In genomic region chr1:27609210-27609555, GRCh38 we compare ENCODE assay signal across 15 cellular contexts. TPM values are rescaled to one million over a fixed set of nuclear protein-coding genes. Genes with fewer than 3 reads are reported as not detected.
DNase-seq lines count a peak whose midpoint lies in the region; ATAC-seq and TF ChIP-seq lines count a peak whose summit lies in the region.
"Had no signal": no experiment of that assay in that cellular context is flagged by ENCODE, and none has a peak within 500 bp of the region (broad histone marks: within the 10 kb centered on the region; RNA-seq: fewer than 3 reads in every experiment).

No MANE protein-coding gene starts in this region.

- no peak for DNase-seq in CD4-positive, alpha-beta T cell
- DNase-seq in ELF-1 (ENCODE audit: low read depth, low spot score) (peak; percentile 22), T-helper 17 cell (no peak), osteoblast (ENCODE audit: insufficient read length, low spot score, missing footprints) (peak; percentile 44), SHP77 treated with DMSO at 0.1 percent for 48 hours (lab: John Stamatoyannopoulos, UW) (no peak), SW480 (ENCODE audit: low spot score) (no peak)
- no peak for DNase-seq in activated T-cell treated with anti-CD3 and anti-CD28 coated beads, Interleukin-2, amount 50 U/mL, for 48 hours
- DNase-seq: DMS 273 treated with DMSO at 0.1 percent for 48 hours, SIG-M5, sigmoid colon had no signal

- H3K27ac Mint-ChIP-seq in CD4-positive, alpha-beta T cell: no peak overlapping the region
- H3K27ac Mint-ChIP-seq in T-helper 17 cell: no peak overlapping the region
- H3K27ac Mint-ChIP-seq: activated CD8-positive, alpha-beta T cell treated with anti-CD3 and anti-CD28 coated beads, Interleukin-2, amount 10 ng/mL, durations not matched to agents 7 days and 5 days; GM23338; WTC11 had no signal

- H3K9me3 ChIP-seq in CD4-positive, alpha-beta T cell (ENCODE audit: control insufficient read depth, low read length): no peaks in the 10 kb centered on the region
- H3K9me3 ChIP-seq in T-helper 17 cell (ENCODE audit: control insufficient read depth, low read length, poor library complexity, severe bottlenecking): no peaks in the 10 kb centered on the region
- no peaks in the 10 kb centered on the region for H3K9me3 ChIP-seq in osteoblast (ENCODE audit: low read depth, low read length)
- H3K9me3 ChIP-seq: sigmoid colon had no signal

- no peaks in the 10 kb centered on the region for H3K27me3 Mint-ChIP-seq in CD4-positive, alpha-beta T cell
- no peaks in the 10 kb centered on the region for H3K27me3 Mint-ChIP-seq in T-helper 17 cell

- no peaks in the 10 kb centered on the region for H3K27me3 ChIP-seq in CD4-positive, alpha-beta T cell (ENCODE audit: control insufficient read depth, insufficient read depth, low read length)
- H3K27me3 ChIP-seq in osteoblast (ENCODE audit: insufficient read depth, low read length): peaks cover 12% of the 10 kb centered on the region
- H3K27me3 ChIP-seq: sigmoid colon had no signal

- no peak overlapping the region for H2AFZ ChIP-seq in osteoblast (ENCODE audit: low read length)

- peaks cover 2% of the 10 kb centered on the region for H3K4me1 ChIP-seq in osteoblast (ENCODE audit: insufficient read depth, low read length)

- peak overlapping the region; percentile 18 for H3K27ac ChIP-seq in CD4-positive, alpha-beta T cell (ENCODE audit: low read depth, low read length)
- H3K27ac ChIP-seq in osteoblast (ENCODE audit: low read depth, low read length): no peak overlapping the region
- H3K27ac ChIP-seq: HL-60, sigmoid colon had no signal

- no peak overlapping the region for H3K4me3 ChIP-seq in osteoblast (ENCODE audit: insufficient read depth, low read length)
- H3K4me3 ChIP-seq: GM23338, sigmoid colon had no signal

- POLR2A ChIA-PET in CD4-positive, alpha-beta T cell (lab: Charles Lee): interaction anchor here (8.6 kb wide), 1 partner anchor 53 kb away, joined by 98 read pairs; no protein-coding TSS in a partner anchor

- CTCF ChIA-PET in CD4-positive, alpha-beta T cell (lab: Charles Lee): interaction anchor here (0.6 to 5.4 kb wide), 9 partner anchors 9 to 277 kb away, joined by 3 to 55 read pairs (median 4); no protein-coding TSS in a partner anchor

- no peaks in the 10 kb centered on the region for H3K79me2 ChIP-seq in osteoblast (ENCODE audit: insufficient read depth, low read length)

- no peak for TF ChIP-seq CTCF in CD4-positive, alpha-beta T cell (IDR thresholded peaks at IDR 0.05)
- TF ChIP-seq CTCF in osteoblast (IDR thresholded peaks at IDR 0.05; ENCODE audit: extremely low read depth, low read depth, low read length): no peak

- H3K36me3 ChIP-seq in osteoblast (ENCODE audit: insufficient read depth, low read length): no peaks in the 10 kb centered on the region
- H3K36me3 ChIP-seq: sigmoid colon had no signal

- intact Hi-C loops in CD4-positive, alpha-beta T cell (cut with DNase I, micrococcal nuclease): loop anchor here in 1 of 2 experiments (1.0 to 5.0 kb wide), 2 partner anchors 51 to 113 kb away; no protein-coding TSS in a partner anchor

- H3K36me3 Mint-ChIP-seq in CD4-positive, alpha-beta T cell (ENCODE audit: low read depth): peaks cover 2% of the 10 kb centered on the region
- no peaks in the 10 kb centered on the region for H3K36me3 Mint-ChIP-seq in T-helper 17 cell (ENCODE audit: low read depth)
- H3K36me3 Mint-ChIP-seq: WTC11 had no signal

- H3K9me3 Mint-ChIP-seq in CD4-positive, alpha-beta T cell: no peaks in the 10 kb centered on the region
- H3K9me3 Mint-ChIP-seq: GM23338, WTC11 had no signal

- no peak for ATAC-seq in CD4-positive, alpha-beta T cell (ENCODE audit: poor library complexity)
- peak; percentile 3 for ATAC-seq in T-helper 17 cell

- no peaks in the 10 kb centered on the region for H4K20me1 ChIP-seq in osteoblast (ENCODE audit: insufficient read depth, low read length)

- peaks cover 39% of the 10 kb centered on the region for H3K4me1 Mint-ChIP-seq in CD4-positive, alpha-beta T cell (ENCODE audit: low read depth)
- peaks cover 28% of the 10 kb centered on the region for H3K4me1 Mint-ChIP-seq in T-helper 17 cell

- no peak overlapping the region for H3K4me3 Mint-ChIP-seq in CD4-positive, alpha-beta T cell
- no peak overlapping the region for H3K4me3 Mint-ChIP-seq in T-helper 17 cell
- H3K4me3 Mint-ChIP-seq: activated CD8-positive, alpha-beta T cell treated with anti-CD3 and anti-CD28 coated beads, Interleukin-2, amount 10 ng/mL, durations not matched to agents 7 days and 5 days; GM23338; WTC11 had no signal

- H3K4me2 ChIP-seq in osteoblast (ENCODE audit: insufficient read depth, low read length): no peak overlapping the region
- H3K4me2 ChIP-seq: GM23338 had no signal

RNA-seq across cellular contexts. Expression of gene AHDC1, which starts 5.2 kb away (rescaled TPM):
- 10 to 100 TPM; 20.8 to 22.9 TPM for total RNA-seq in CD4-positive, alpha-beta T cell
- total RNA-seq in T-helper 17 cell: 10 to 100 TPM; 15.9 to 18.7 TPM
- total RNA-seq in osteoblast: 11.2 and 13.3 TPM in 2 replicates

RNA-seq across cellular contexts. Expression of gene FGR, which starts 25.8 kb away (rescaled TPM):
- 1 to 10 TPM; 3.0 to 3.2 TPM for total RNA-seq in CD4-positive, alpha-beta T cell
- total RNA-seq in T-helper 17 cell (10 to 100 TPM in 1 of 2 donors, 1 to 10 TPM in 1; 3.3 to 12.6 TPM), osteoblast (0.29 and 0.36 TPM in 2 replicates)
- total RNA-seq: NCI-H460 had no signal

Comparison
In these comparisons a context has a peak if more than half of its experiments do, and no peak if none do; other contexts are left out.
1. DNase-seq: peak in ELF-1 (single experiment) and osteoblast (single experiment); none in CD4-positive, alpha-beta T cell (0 of 10), T-helper 17 cell (0 of 3), SHP77 treated with DMSO at 0.1 percent for 48 hours (single experiment), SW480 (single experiment) and activated T-cell treated with anti-CD3 and anti-CD28 coated beads, Interleukin-2, amount 50 U/mL, for 48 hours (0 of 2).